Comparison of ENCODE assay signal across 1 cellular context in the genomic region with DNA sequence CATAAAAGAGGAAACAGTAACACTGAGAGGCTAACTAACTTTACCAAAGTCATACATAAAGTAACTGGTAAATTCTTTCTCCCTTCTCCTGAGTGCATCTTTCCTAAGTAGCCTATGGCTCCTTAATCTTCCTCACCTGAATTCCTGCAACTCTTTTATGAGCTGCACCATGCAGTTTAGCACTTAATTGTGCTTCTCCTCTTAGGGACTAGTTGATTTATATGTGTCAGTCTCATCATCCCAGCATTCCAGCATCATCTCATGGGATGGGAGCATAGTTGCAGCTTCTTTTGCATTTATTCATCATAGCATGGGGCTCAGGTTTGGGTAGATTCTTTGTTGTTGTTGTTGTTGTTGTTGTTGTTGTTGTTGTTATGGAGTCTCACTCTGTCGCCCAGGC.
A peak's percentile ranks its signal among the peaks of the same experiment; 100 is the strongest.
TF ChIP-seq lines count a peak whose summit lies in the region.

No MANE protein-coding gene starts in this region.

TF ChIP-seq in HepG2, 621 proteins besides CTCF, POLR2A, EP300 and RAD21:
- TF ChIP-seq ETV6 (CRISPR knock-in tag; conservative IDR thresholded peaks at IDR 0.05) (no peak), FOXP1 (IDR thresholded peaks at IDR 0.05) (peak; percentile 85), FOXP1 (CRISPR knock-in tag; IDR thresholded peaks at IDR 0.05) (no peak)
- TF ChIP-seq, protein P1, sequence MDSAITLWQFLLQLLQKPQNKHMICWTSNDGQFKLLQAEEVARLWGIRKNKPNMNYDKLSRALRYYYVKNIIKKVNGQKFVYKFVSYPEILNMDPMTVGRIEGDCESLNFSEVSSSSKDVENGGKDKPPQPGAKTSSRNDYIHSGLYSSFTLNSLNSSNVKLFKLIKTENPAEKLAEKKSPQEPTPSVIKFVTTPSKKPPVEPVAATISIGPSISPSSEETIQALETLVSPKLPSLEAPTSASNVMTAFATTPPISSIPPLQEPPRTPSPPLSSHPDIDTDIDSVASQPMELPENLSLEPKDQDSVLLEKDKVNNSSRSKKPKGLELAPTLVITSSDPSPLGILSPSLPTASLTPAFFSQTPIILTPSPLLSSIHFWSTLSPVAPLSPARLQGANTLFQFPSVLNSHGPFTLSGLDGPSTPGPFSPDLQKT (CRISPR knock-in tag; IDR thresholded peaks at IDR 0.05; ENCODE audit: borderline replicate concordance), result no peak
